ENCODE assay signal across 2 cellular contexts in genomic region chr1:113027449-113027848, GRCh38.
A peak's percentile ranks its signal among the peaks of the same experiment; 100 is the strongest.
TF ChIP-seq lines count a peak whose summit lies in the region.

No MANE protein-coding gene starts in this region.

TF ChIP-seq in H1, 55 proteins besides CTCF, POLR2A, EP300 and RAD21 (continued from another document):
- TF ChIP-seq MAX (IDR thresholded peaks at IDR 0.05) (peak; percentile 27; the same call in 1 of the 2 replicates), SAP30 (IDR thresholded peaks at IDR 0.05; ENCODE audit: insufficient read depth, insufficient replicate concordance, low read length) (no peak), MAFK (IDR thresholded peaks at IDR 0.05; ENCODE audit: low read depth, low read length) (no peak), YY1 (IDR thresholded peaks at IDR 0.05; ENCODE audit: low read depth, low read length) (no peak), SIN3A (conservative IDR thresholded peaks at IDR 0.05 in 1 of 2, IDR thresholded peaks at IDR 0.05 in 1 of 2; ENCODE audit: low read depth in 1 of 2, low read length in 2 of 2) (no peak), NANOG (IDR thresholded peaks at IDR 0.05; ENCODE audit: insufficient read depth, low read depth, low read length, poor library complexity, severe bottlenecking) (no peak), ATF3 (IDR thresholded peaks at IDR 0.05; ENCODE audit: insufficient read depth, low read depth, low read length) (no peak), GTF2F1 (IDR thresholded peaks at IDR 0.05; ENCODE audit: borderline replicate concordance, low read depth, low read length) (no peak), CHD7 (IDR thresholded peaks at IDR 0.05; ENCODE audit: insufficient replicate concordance, low read length) (no peak)

TF ChIP-seq in HepG2, 621 proteins besides CTCF, POLR2A, EP300 and RAD21 (continued from another document and continues in another):
- no peak for TF ChIP-seq HMGXB3 (CRISPR knock-in tag; IDR thresholded peaks at IDR 0.05; ENCODE audit: borderline replicate concordance)
- TF ChIP-seq ZFP36L1 (CRISPR knock-in tag; IDR thresholded peaks at IDR 0.05), result no peak
- no peak for TF ChIP-seq CBX2 (IDR thresholded peaks at IDR 0.05; ENCODE audit: low read depth, low read length)
- no peak for TF ChIP-seq CBX2 (CRISPR knock-in tag; IDR thresholded peaks at IDR 0.05; ENCODE audit: low read depth)
- no peak for TF ChIP-seq LCORL (IDR thresholded peaks at IDR 0.05)
- TF ChIP-seq LCORL (CRISPR knock-in tag; IDR thresholded peaks at IDR 0.05), result no peak; the same call in 1 of the 2 replicates
- TF ChIP-seq KMT2A (CRISPR knock-in tag; IDR thresholded peaks at IDR 0.05), result no peak
- no peak for TF ChIP-seq ZNF646 (CRISPR knock-in tag; IDR thresholded peaks at IDR 0.05)
- TF ChIP-seq XRCC5 (optimal IDR thresholded peaks at IDR 0.05; ENCODE audit: low read length), result no peak
- no peak for TF ChIP-seq KAT8 (CRISPR knock-in tag; IDR thresholded peaks at IDR 0.05)
- TF ChIP-seq HNF4A (CRISPR knock-in tag; IDR thresholded peaks at IDR 0.05), result peak; percentile 21; the same call in 1 of the 2 replicates
- TF ChIP-seq CREM (IDR thresholded peaks at IDR 0.05), result peak; percentile 3; the same call in 1 of the 2 replicates
- no peak for TF ChIP-seq CREM (CRISPR knock-in tag; IDR thresholded peaks at IDR 0.05)
- no peak for TF ChIP-seq ZNF10 (CRISPR knock-in tag; IDR thresholded peaks at IDR 0.05; ENCODE audit: borderline replicate concordance, low read depth)
- no peak for TF ChIP-seq TCF12 (IDR thresholded peaks at IDR 0.05)
- TF ChIP-seq TCF12 (CRISPR knock-in tag; IDR thresholded peaks at IDR 0.05), result no peak
- no peak for TF ChIP-seq TBL1XR1 (IDR thresholded peaks at IDR 0.05; ENCODE audit: borderline replicate concordance, low read length, partially characterized antibody)
- no peak for TF ChIP-seq DR1 (CRISPR knock-in tag; IDR thresholded peaks at IDR 0.05)
- TF ChIP-seq ZBTB43 (CRISPR knock-in tag; conservative IDR thresholded peaks at IDR 0.05), result no peak
- TF ChIP-seq USF2 (IDR thresholded peaks at IDR 0.05; ENCODE audit: low read depth, low read length), result no peak
- TF ChIP-seq USF2 (CRISPR knock-in tag; IDR thresholded peaks at IDR 0.05; ENCODE audit: borderline replicate concordance), result 0 out of 2 replicates have a peak, but pooled peaks have one; percentile 1
- TF ChIP-seq SMAD3 (CRISPR knock-in tag; IDR thresholded peaks at IDR 0.05), result no peak
- no peak for TF ChIP-seq ZBTB37 (CRISPR knock-in tag; IDR thresholded peaks at IDR 0.05)
- TF ChIP-seq ZNF564 (CRISPR knock-in tag; IDR thresholded peaks at IDR 0.05), result no peak
- no peak for TF ChIP-seq MED8 (CRISPR knock-in tag; IDR thresholded peaks at IDR 0.05; ENCODE audit: insufficient replicate concordance)
- no peak for TF ChIP-seq SNRNP70 (IDR thresholded peaks at IDR 0.05; ENCODE audit: low read depth, low read length)
- TF ChIP-seq NAIF1 (CRISPR knock-in tag; IDR thresholded peaks at IDR 0.05; ENCODE audit: borderline replicate concordance), result no peak
- no peak for TF ChIP-seq SP4 (CRISPR knock-in tag; IDR thresholded peaks at IDR 0.05)
- 0 out of 2 replicates have a peak, but pooled peaks have one; percentile 7 for TF ChIP-seq ARID2 (CRISPR knock-in tag; IDR thresholded peaks at IDR 0.05; ENCODE audit: borderline replicate concordance)
- TF ChIP-seq NCOA2 (CRISPR knock-in tag; IDR thresholded peaks at IDR 0.05), result no peak
- peak; percentile 40; the same call in 1 of the 2 replicates for TF ChIP-seq BCL6 (CRISPR knock-in tag; IDR thresholded peaks at IDR 0.05)
- no peak for TF ChIP-seq CENPBD1 (CRISPR knock-in tag; IDR thresholded peaks at IDR 0.05; ENCODE audit: borderline replicate concordance, low read depth)
- no peak for TF ChIP-seq NCOA5 (CRISPR knock-in tag; IDR thresholded peaks at IDR 0.05)
- no peak for TF ChIP-seq RARG (CRISPR knock-in tag; IDR thresholded peaks at IDR 0.05; ENCODE audit: low read depth)
- TF ChIP-seq TFE3 (CRISPR knock-in tag; IDR thresholded peaks at IDR 0.05), result no peak
- no peak for TF ChIP-seq MAF1 (CRISPR knock-in tag; IDR thresholded peaks at IDR 0.05; ENCODE audit: borderline replicate concordance)
- no peak for TF ChIP-seq ZFP91 (CRISPR knock-in tag; IDR thresholded peaks at IDR 0.05; ENCODE audit: borderline replicate concordance)
- no peak for TF ChIP-seq ZNF878 (CRISPR knock-in tag; IDR thresholded peaks at IDR 0.05)
- no peak for TF ChIP-seq HDAC1 (CRISPR knock-in tag; IDR thresholded peaks at IDR 0.05)
